Comparison of ENCODE assay signal across 25 cellular contexts in genomic region chr16:3712830-3713476, GRCh38. TPM values are rescaled to one million over a fixed set of nuclear protein-coding genes. Genes with fewer than 3 reads are reported as not detected.
DNase-seq lines count a peak whose midpoint lies in the region; ATAC-seq and TF ChIP-seq lines count a peak whose summit lies in the region.
"Had no signal": no experiment of that assay in that cellular context is flagged by ENCODE, and none has a peak within 500 bp of the region (broad histone marks: within the 10 kb centered on the region; RNA-seq: fewer than 3 reads in every experiment).

No MANE protein-coding gene starts in this region.

- no peaks in the 10 kb centered on the region for H3K9me3 Mint-ChIP-seq in neural crest cell
- H3K9me3 Mint-ChIP-seq: activated CD4-positive, alpha-beta T cell treated with anti-CD3 and anti-CD28 coated beads, Interleukin-2, amount 10 ng/mL, durations not matched to agents 24 days and 14 days; CD4-positive, alpha-beta T cell; central memory CD8-positive, alpha-beta T cell; naive thymus-derived CD4-positive, alpha-beta T cell had no signal

- H3K27me3 Mint-ChIP-seq in neural crest cell (ENCODE audit: low read depth): no peaks in the 10 kb centered on the region
- H3K27me3 Mint-ChIP-seq: activated CD4-positive, alpha-beta T cell treated with anti-CD3 and anti-CD28 coated beads, Interleukin-2, amount 10 ng/mL, durations not matched to agents 24 days and 14 days; activated CD8-positive, alpha-beta memory T cell treated with anti-CD3 and anti-CD28 coated beads, Interleukin-2, amount 10 ng/mL, durations not matched to agents 7 days and 5 days; CD4-positive, alpha-beta T cell; central memory CD8-positive, alpha-beta T cell; naive thymus-derived CD4-positive, alpha-beta T cell had no signal

- H3K9me3 ChIP-seq in osteoblast (ENCODE audit: low read depth, low read length): no peaks in the 10 kb centered on the region
- H3K9me3 ChIP-seq: esophagus muscularis mucosa had no signal

- H3K79me2 ChIP-seq in osteoblast (ENCODE audit: insufficient read depth, low read length): peaks cover 76% of the 10 kb centered on the region

- H3K27ac ChIP-seq in RWPE1 (peak overlapping the region; percentile 26), osteoblast (ENCODE audit: low read depth, low read length) (no peak overlapping the region)
- H3K27ac ChIP-seq: esophagus muscularis mucosa, parathyroid adenoma had no signal

- H3K36me3 ChIP-seq in osteoblast (ENCODE audit: insufficient read depth, low read length): peaks cover 11% of the 10 kb centered on the region

- DNase-seq in ELF-1 (ENCODE audit: low read depth, low spot score) (peak; percentile 57), RWPE1 (ENCODE audit: low spot score) (no peak), epithelial cell of esophagus (ENCODE audit: low read depth) (peak; percentile 29), neural crest cell (ENCODE audit: low read depth, low spot score) (no peak), GM13976 (ENCODE audit: low spot score) (no peak), osteoblast (ENCODE audit: insufficient read length, low spot score, missing footprints) (no peak)
- DNase-seq: activated CD4-positive, alpha-beta T cell treated with anti-CD3 and anti-CD28 coated beads, Interleukin-2, amount 10 ng/mL, durations not matched to agents 24 days and 14 days; activated CD8-positive, alpha-beta memory T cell treated with anti-CD3 and anti-CD28 coated beads, Interleukin-2, amount 10 ng/mL, durations not matched to agents 7 days and 5 days; CD4-positive, alpha-beta T cell; DMS79; dorsolateral prefrontal cortex; KBM-7; kidney glomerular epithelial cell; MM.1S; naive thymus-derived CD4-positive, alpha-beta T cell; NCI-H1436; NCI-H2171; NCI-H524; NK-92 treated with Interleukin-12 subunit alpha and Interleukin-12 subunit beta, amount 100 ng/mL, for 24 hours; T-helper 2 cell had no signal

- H3K36me3 Mint-ChIP-seq in neural crest cell (ENCODE audit: low read depth): peaks cover 2% of the 10 kb centered on the region

- POLR2A ChIA-PET in RWPE1 (lab: Yijun Ruan, JAX; ENCODE audit: low non-redundant PET): interaction anchor here (0.7 kb wide), 1 partner anchor 37 kb away, joined by 6 read pairs; no protein-coding TSS in a partner anchor

- H3K27ac Mint-ChIP-seq in neural crest cell (ENCODE audit: unreplicated experiment): peak overlapping the region; percentile 89
- H3K27ac Mint-ChIP-seq: activated CD8-positive, alpha-beta memory T cell treated with anti-CD3 and anti-CD28 coated beads, Interleukin-2, amount 10 ng/mL, durations not matched to agents 7 days and 5 days; CD4-positive, alpha-beta T cell had no signal

- peak overlapping the region; percentile 75 for H3K4me3 Mint-ChIP-seq in neural crest cell
- H3K4me3 Mint-ChIP-seq: activated CD4-positive, alpha-beta T cell treated with anti-CD3 and anti-CD28 coated beads, Interleukin-2, amount 10 ng/mL, durations not matched to agents 24 days and 14 days; activated CD8-positive, alpha-beta memory T cell treated with anti-CD3 and anti-CD28 coated beads, Interleukin-2, amount 10 ng/mL, durations not matched to agents 7 days and 5 days; central memory CD8-positive, alpha-beta T cell had no signal

- ATAC-seq in HG02763 (IDR thresholded peaks at IDR 0.05; ENCODE audit: unreplicated experiment): no peak
- ATAC-seq: activated CD8-positive, alpha-beta memory T cell treated with anti-CD3 and anti-CD28 coated beads, Interleukin-2, amount 10 ng/mL, durations not matched to agents 7 days and 5 days; naive thymus-derived CD4-positive, alpha-beta T cell; Panc1 had no signal

- peak overlapping the region; percentile 19 for H3K4me3 ChIP-seq in epithelial cell of esophagus (ENCODE audit: low read length)
- H3K4me3 ChIP-seq in osteoblast (ENCODE audit: insufficient read depth, low read length): no peak overlapping the region
- H3K4me3 ChIP-seq: dorsolateral prefrontal cortex, esophagus muscularis mucosa had no signal

- H3K4me2 ChIP-seq in osteoblast (ENCODE audit: insufficient read depth, low read length): no peak overlapping the region

- H4K20me1 ChIP-seq in osteoblast (ENCODE audit: insufficient read depth, low read length): peaks cover 8% of the 10 kb centered on the region

- TF ChIP-seq CTCF in RWPE1 (conservative IDR thresholded peaks at IDR 0.05; ENCODE audit: low read depth): no peak
- no peak for TF ChIP-seq CTCF in epithelial cell of esophagus (IDR thresholded peaks at IDR 0.05; ENCODE audit: insufficient read depth, low read depth, low read length, missing control alignments)
- TF ChIP-seq CTCF in neural crest cell (conservative IDR thresholded peaks at IDR 0.05): no peak
- no peak for TF ChIP-seq CTCF in GM13976 (IDR thresholded peaks at IDR 0.05; ENCODE audit: borderline replicate concordance, control extremely low read depth, extremely low read depth, insufficient read depth, missing control alignments)
- no peak for TF ChIP-seq CTCF in osteoblast (IDR thresholded peaks at IDR 0.05; ENCODE audit: extremely low read depth, low read depth, low read length)

- peaks cover 8% of the 10 kb centered on the region for H3K4me1 ChIP-seq in osteoblast (ENCODE audit: insufficient read depth, low read length)

- peaks cover 37% of the 10 kb centered on the region for H3K4me1 Mint-ChIP-seq in neural crest cell

- H3K27me3 ChIP-seq in osteoblast (ENCODE audit: insufficient read depth, low read length): no peaks in the 10 kb centered on the region
- H3K27me3 ChIP-seq: dorsolateral prefrontal cortex, esophagus muscularis mucosa had no signal

- no peak overlapping the region for H2AFZ ChIP-seq in osteoblast (ENCODE audit: low read length)
- H2AFZ ChIP-seq: parathyroid adenoma had no signal

- CTCF ChIA-PET in RWPE1 (lab: Yijun Ruan, JAX): interaction anchor here (1.1 kb wide), 1 partner anchor 22 kb away, joined by 5 read pairs; no protein-coding TSS in a partner anchor

- in situ Hi-C loops in GM13976 (cut with MboI; ENCODE audit: low sequenced_read_pairs, unreplicated experiment): no loop called here

RNA-seq across cellular contexts. Expression of gene TRAP1, which starts 4.4 kb away (rescaled TPM):
- total RNA-seq in neural crest cell (152 and 154 TPM in 2 replicates), osteoblast (46.9 and 56.5 TPM in 2 replicates)

RNA-seq across cellular contexts. Expression of gene DNASE1, which starts 58.5 kb away (rescaled TPM):
- total RNA-seq in neural crest cell (23.6 and 26.0 TPM in 2 replicates), osteoblast (11.9 and 13.3 TPM in 2 replicates)

Comparison
In these comparisons a context has a peak if more than half of its experiments do, and no peak if none do; other contexts are left out.
1. DNase-seq: peak in ELF-1 (single experiment) and epithelial cell of esophagus (single experiment); none in RWPE1 (single experiment), neural crest cell (single experiment), GM13976 (single experiment) and osteoblast (single experiment).